ENCODE assay signal across 10 cellular contexts in the genomic region with DNA sequence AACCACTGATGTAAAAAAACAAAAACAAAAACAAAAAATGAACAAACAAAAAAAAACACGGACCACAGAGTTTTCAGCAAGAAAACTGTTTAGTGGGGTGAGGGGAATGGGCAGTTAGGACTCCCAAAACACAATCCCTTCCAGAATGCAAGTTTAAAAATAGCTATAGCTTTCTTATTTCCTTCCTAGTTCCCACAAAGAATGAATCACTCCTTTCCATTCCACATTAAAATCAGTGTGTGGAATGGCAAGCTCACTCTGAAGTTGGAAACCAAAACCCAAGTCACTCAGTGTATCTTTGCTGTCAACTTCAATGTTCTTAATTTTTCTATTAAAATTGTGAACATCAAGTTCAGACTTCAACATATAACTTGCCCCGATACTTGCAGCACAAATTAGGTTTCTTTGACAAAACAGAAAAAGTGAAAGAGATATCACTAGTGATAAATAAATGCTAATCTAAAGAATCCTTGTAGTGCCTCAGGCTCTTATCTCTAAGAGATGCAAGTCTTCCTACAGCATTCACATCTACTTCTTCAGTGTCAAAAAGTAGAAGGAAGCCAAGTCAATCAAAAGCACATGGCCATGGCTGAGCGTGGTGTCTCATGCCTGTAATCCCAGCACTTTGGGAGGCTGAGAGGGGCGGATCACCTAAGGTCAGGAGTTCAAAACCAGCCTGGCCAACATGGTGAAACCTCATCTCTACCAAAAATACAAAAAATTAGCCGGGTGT. TPM values are rescaled to one million over a fixed set of nuclear protein-coding genes. Genes with fewer than 3 reads are reported as not detected.
DNase-seq lines count a peak whose midpoint lies in the region; ATAC-seq and TF ChIP-seq lines count a peak whose summit lies in the region.
"Had no signal": no experiment of that assay in that cellular context is flagged by ENCODE, and none has a peak within 500 bp of the region (broad histone marks: within the 10 kb centered on the region; RNA-seq: fewer than 3 reads in every experiment).

No MANE protein-coding gene starts in this region.

- ATAC-seq in HCT116 (no peak), right lobe of liver (no peak), HG03280 (IDR thresholded peaks at IDR 0.05; ENCODE audit: unreplicated experiment) (no peak)

- H2AFZ ChIP-seq in HCT116 (ENCODE audit: low read depth, low read length, poor library complexity, severe bottlenecking), result no peak overlapping the region

- POLR2A ChIA-PET in HCT116 (lab: Charles Lee), result no interaction called here

- no peaks in the 10 kb centered on the region for H3K9me3 Mint-ChIP-seq in immature natural killer cell

- H3K79me2 ChIP-seq in HCT116 (ENCODE audit: insufficient read depth, low read length), result peaks cover 13% of the 10 kb centered on the region; the same call in 1 of the 2 replicates

- no peaks in the 10 kb centered on the region for H3K27me3 Mint-ChIP-seq in immature natural killer cell (ENCODE audit: low read depth in 3 of 3)

- H3K27ac ChIP-seq in HCT116 (ENCODE audit: low read depth, low read length) (peak overlapping the region; percentile 9; the same call in 1 of the 2 replicates), brain microvascular endothelial cell (peak overlapping the region; percentile 88), right lobe of liver (peak overlapping the region in 2 of 3 donors; percentile 36 to 45)

- H3K36me3 Mint-ChIP-seq in immature natural killer cell, result peaks cover 4 to 6% (median 5%) of the 10 kb centered on the region in 3 donors

- CTCF ChIA-PET in HCT116 (lab: Charles Lee), result no interaction called here

- WGBS in right lobe of liver (ENCODE audit: insufficient coverage, low coverage, low lambda C conversion rate, missing lambda C conversion rate), result 73% methylated on average over 5 of the region's 5 CpGs

- no peaks in the 10 kb centered on the region for H4K20me1 ChIP-seq in HCT116 (ENCODE audit: insufficient read depth)

- H3K36me3 ChIP-seq in HCT116 (ENCODE audit: control insufficient read depth in 1 of 2, insufficient read depth in 2 of 2, low read length in 2 of 2), result peaks cover 0 to 4% of the 10 kb centered on the region in 2 experiments; a peak in 1 of 4 replicates
- H3K36me3 ChIP-seq in brain microvascular endothelial cell (replicated peaks), result peaks cover 50% of the 10 kb centered on the region
- H3K36me3 ChIP-seq in right lobe of liver, result no peaks in the 10 kb centered on the region
- H3K36me3 ChIP-seq: uterus had no signal

- no peaks in the 10 kb centered on the region for H3K9me3 ChIP-seq in HCT116 (ENCODE audit: control insufficient read depth in 1 of 2, insufficient read depth in 1 of 2, low read depth in 1 of 2, low read length in 2 of 2)
- H3K9me3 ChIP-seq in right lobe of liver, result no peaks in the 10 kb centered on the region
- H3K9me3 ChIP-seq: uterus had no signal

- H3K4me2 ChIP-seq in HCT116 (ENCODE audit: low read length), result peak overlapping the region; percentile 27

- DNase-seq in A172 (ENCODE audit: low spot score) (peak; percentile 65), HCT116 (ENCODE audit: low read depth, low spot score) (no peak), brain microvascular endothelial cell (no peak), right lobe of liver (no peak), NCI-H524 treated with DMSO at 0.1 percent for 48 hours (lab: John Stamatoyannopoulos, UW) (no peak), immature natural killer cell (no peak), amygdala (lab: John Stamatoyannopoulos, UW) (no peak)
- DNase-seq: SHP77 had no signal

- BruUV-seq in HCT116 (replicated peaks; lab: Mats Ljungman, UMichigan), result no TSS peak

- H3K4me1 ChIP-seq in HCT116 (ENCODE audit: control insufficient read depth in 1 of 2, insufficient read depth in 2 of 2, low read length in 2 of 2) (peaks cover 39 to 58% of the 10 kb centered on the region in 2 experiments), right lobe of liver (peaks cover 0 to 35% (median 14%) of the 10 kb centered on the region in 4 donors)
- H3K4me1 ChIP-seq: uterus had no signal

- TF ChIP-seq CTCF in HCT116 (IDR thresholded peaks at IDR 0.05 in 2 of 3, conservative IDR thresholded peaks at IDR 0.05 in 1 of 3; ENCODE audit: borderline replicate concordance in 1 of 3, insufficient read depth in 1 of 3, low read depth in 2 of 3, low read length in 2 of 3) (no peak), brain microvascular endothelial cell (IDR thresholded peaks at IDR 0.05; ENCODE audit: low read depth, low read length, missing control alignments) (no peak), right lobe of liver (IDR thresholded peaks at IDR 0.05) (no peak)

- H3K27me3 ChIP-seq in HCT116 (ENCODE audit: insufficient read depth, low read length), result no peaks in the 10 kb centered on the region
- no peaks in the 10 kb centered on the region for H3K27me3 ChIP-seq in brain microvascular endothelial cell (replicated peaks)
- H3K27me3 ChIP-seq in right lobe of liver, result no peaks in the 10 kb centered on the region
- H3K27me3 ChIP-seq: uterus had no signal

- H3K27ac Mint-ChIP-seq in immature natural killer cell, result peak overlapping the region in 1 of 6 donors; percentile 40

- RAD21 ChIA-PET in HCT116 (lab: Charles Lee; ENCODE audit: low non-redundant PET in 1 of 2, low total read pairs in 2 of 2, uncharacterized antibody in 2 of 2, unreplicated experiment in 2 of 2), result no interaction called here

- TF ChIP-seq POLR2A in HCT116 (IDR thresholded peaks at IDR 0.05; ENCODE audit: borderline replicate concordance, extremely low read depth, insufficient read depth, insufficient read length) (no peak), right lobe of liver (IDR thresholded peaks at IDR 0.05) (no peak)

- H3K4me1 Mint-ChIP-seq in immature natural killer cell, result peaks cover 15 to 16% of the 10 kb centered on the region in 2 donors

- H3K4me3 Mint-ChIP-seq in immature natural killer cell, result no peak overlapping the region

- no peaks in the 10 kb centered on the region for H3K9me2 ChIP-seq in HCT116 (ENCODE audit: insufficient read depth)

- no peak for TF ChIP-seq RAD21 in HCT116 (IDR thresholded peaks at IDR 0.05; ENCODE audit: low read depth)

- in situ Hi-C loops in brain microvascular endothelial cell (cut with HindIII; ENCODE audit: low pct_ligation_motif_present, low sequenced_read_pairs), result no loop called here

- no peak overlapping the region for H3K4me3 ChIP-seq in HCT116 (replicated peaks in 1 of 2; ENCODE audit: low read depth in 1 of 2, low read length in 2 of 2)
- H3K4me3 ChIP-seq in brain microvascular endothelial cell (ENCODE audit: low read depth, low read length), result no peak overlapping the region
- no peak overlapping the region for H3K4me3 ChIP-seq in right lobe of liver
- H3K4me3 ChIP-seq: uterus had no signal

- intact Hi-C loops in HCT116 (cut with micrococcal nuclease), result loop anchor here (5.0 kb wide), 1 partner anchor 105 kb away; no protein-coding TSS in a partner anchor
- intact Hi-C loops in right lobe of liver (cut with DNase I), result loop anchor here in 1 of 2 donors (10.0 kb wide), 1 partner anchor 57 kb away; no protein-coding TSS in a partner anchor

- 0 out of 2 replicates have a peak overlapping the region, but pooled peaks have one; percentile 18 for H3K9ac ChIP-seq in HCT116 (ENCODE audit: low read length)

TF ChIP-seq in HCT116, 20 proteins besides CTCF, POLR2A, EP300 and RAD21:
- TF ChIP-seq SP1 (IDR thresholded peaks at IDR 0.05; ENCODE audit: low read depth) (peak; percentile 31; the same call in 1 of the 2 replicates), EZH2phosphoT487 (IDR thresholded peaks at IDR 0.05; ENCODE audit: borderline replicate concordance) (no peak)

RNA-seq across cellular contexts. Expression of a gene that starts 45.5 kb away (rescaled TPM):
- total RNA-seq in A172 (2014; rRNA removed; shearing (Covaris generic)), result 49.2 and 65.1 TPM in 2 replicates
- total RNA-seq in HCT116 (2021; ENCODE audit: unreplicated experiment) (27.0 TPM), right lobe of liver (10 to 100 TPM in 4 of 6 experiments, 1 to 10 TPM in 2; 4.7 to 52.8 (median 13.1) TPM)
- 18.4 and 19.3 TPM in 2 replicates for polyA plus RNA-seq in HCT116 (2012)
- 10 to 100 TPM; 41.3 to 64.3 (median 45.2) TPM for polyA plus RNA-seq in immature natural killer cell

Comparison
In these comparisons a context has a peak if more than half of its experiments do, and no peak if none do; other contexts are left out.
1. H3K27ac ChIP-seq: peak in every context shown above with its lines; median percentile 88 in brain microvascular endothelial cell; 40 in right lobe of liver; 9 in HCT116.